ENCODE assay signal across 8 cellular contexts in the genomic region with DNA sequence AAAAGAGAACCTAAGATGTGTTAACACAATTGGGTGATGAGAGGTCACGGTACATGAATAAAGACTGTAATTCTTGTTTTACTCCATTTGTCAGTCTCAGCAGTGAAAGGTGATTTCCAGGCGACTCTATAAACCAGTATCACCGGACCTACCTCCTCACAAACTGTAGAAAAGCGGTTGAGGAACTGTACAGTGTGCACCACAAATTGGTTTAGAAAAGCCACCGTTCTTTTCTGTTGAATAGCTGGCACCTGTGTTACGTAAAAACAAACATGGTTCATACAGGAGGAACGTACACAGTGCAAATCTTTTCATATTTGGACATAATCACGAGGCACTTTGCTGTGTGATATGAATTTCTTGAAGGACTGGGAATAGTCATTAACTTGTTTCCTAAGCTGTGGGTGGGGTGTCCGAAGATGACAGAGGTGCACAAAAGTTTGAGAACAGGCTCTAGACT. TPM values are rescaled to one million over a fixed set of nuclear protein-coding genes. Genes with fewer than 3 reads are reported as not detected.
DNase-seq lines count a peak whose midpoint lies in the region; ATAC-seq, FAIRE-seq and TF ChIP-seq lines count a peak whose summit lies in the region.

No MANE protein-coding gene starts in this region.

- H4K20me1 ChIP-seq in H1 (replicated peaks in 1 of 2; ENCODE audit: control insufficient read depth in 1 of 2, insufficient read depth in 2 of 2, low read length in 2 of 2): no peaks in the 10 kb centered on the region

- no peaks in the 10 kb centered on the region; the same call in 1 of the 2 replicates for H3K23me2 ChIP-seq in H1 (ENCODE audit: low read depth, low read length)

- TF ChIP-seq RAD21 in H1 (IDR thresholded peaks at IDR 0.05 in 1 of 2, conservative IDR thresholded peaks at IDR 0.05 in 1 of 2; ENCODE audit: low read depth in 2 of 2, low read length in 2 of 2): no peak

- BruUV-seq in Panc1 (replicated peaks; lab: Mats Ljungman, UMichigan): no TSS peak

- H3K9me3 ChIP-seq in Panc1 (ENCODE audit: control insufficient read depth, insufficient read depth, low read depth, low read length) (no peaks in the 10 kb centered on the region), H1 (ENCODE audit: insufficient read depth in 2 of 2, low read depth in 1 of 2, low read length in 1 of 2) (no peaks in the 10 kb centered on the region), muscle layer of duodenum (ENCODE audit: control insufficient read depth in 1 of 2, low read length in 2 of 2) (no peaks in the 10 kb centered on the region)

- no peak overlapping the region for H3K4ac ChIP-seq in H1 (replicated peaks; ENCODE audit: insufficient read length, low read depth, low read length)

- DNase-seq in NCI-H82 (lab: John Stamatoyannopoulos, UW): peak; percentile 23
- no peak for DNase-seq in NCI-H82 treated with DMSO at 0.1 percent for 48 hours (lab: John Stamatoyannopoulos, UW; ENCODE audit: unreplicated experiment)
- no peak for DNase-seq in Panc1 (ENCODE audit: low read depth, low spot score)
- DNase-seq in H1 (ENCODE audit: low read depth in 1 of 2, low spot score in 2 of 2): no peak
- no peak for DNase-seq in hepatic stellate cell (ENCODE audit: low spot score)
- DNase-seq in DMS114 treated with DMSO at 0.1 percent for 48 hours (lab: John Stamatoyannopoulos, UW; ENCODE audit: unreplicated experiment): no peak

- intact Hi-C loops in Panc1 (cut with micrococcal nuclease; ENCODE audit: unreplicated experiment): no loop called here

- H3K79me1 ChIP-seq in H1 (ENCODE audit: low read depth, low read length): no peaks in the 10 kb centered on the region

- peak overlapping the region; percentile 85 for H3K56ac ChIP-seq in H1 (replicated peaks; ENCODE audit: insufficient read length, low read depth, low read length)

- no peak overlapping the region for H4K5ac ChIP-seq in H1 (ENCODE audit: insufficient read length, low read depth, low read length)

- no peak for TF ChIP-seq CTCF in Panc1 (IDR thresholded peaks at IDR 0.05)
- no peak for TF ChIP-seq CTCF in H1 (IDR thresholded peaks at IDR 0.05; ENCODE audit: control extremely low read depth in 1 of 3, insufficient read depth in 1 of 3, low read depth in 1 of 3, low read length in 3 of 3)

- H4K8ac ChIP-seq in H1 (ENCODE audit: extremely low read depth, insufficient read depth, low read length): no peak overlapping the region

- peak overlapping the region in 2 of 4 experiments; percentile 22 to 52; a peak in 4 of 7 replicates for H3K9ac ChIP-seq in H1 (replicated peaks in 1 of 4; ENCODE audit: extremely low read depth in 1 of 4, low read depth in 3 of 4, low read length in 3 of 4)

- no peak overlapping the region for H2BK12ac ChIP-seq in H1 (ENCODE audit: low read depth, low read length)

- CTCF ChIA-PET in Panc1 (lab: Charles Lee) (no interaction called here), H1 (lab: Charles Lee; ENCODE audit: partially characterized antibody) (interaction anchor here (1.0 kb wide), 1 partner anchor 750 kb away, joined by 3 read pairs; no protein-coding TSS in a partner anchor)

- no peaks in the 10 kb centered on the region for H3K79me2 ChIP-seq in H1 (ENCODE audit: control insufficient read depth in 1 of 2, insufficient read depth in 2 of 2, low read length in 2 of 2)

- no peak overlapping the region for H3K14ac ChIP-seq in H1 (ENCODE audit: insufficient read length)

- peak overlapping the region; percentile 66 for H2AFZ ChIP-seq in H1 (ENCODE audit: low read length)

- no peak for TF ChIP-seq EP300 in H1 (IDR thresholded peaks at IDR 0.05; ENCODE audit: borderline replicate concordance in 1 of 2, low read depth in 2 of 2, low read length in 2 of 2)

- no peak overlapping the region for H2BK20ac ChIP-seq in H1 (ENCODE audit: low read length)

- ATAC-seq in HG02678 (IDR thresholded peaks at IDR 0.05; ENCODE audit: unreplicated experiment) (peak; percentile 35), Panc1 (no peak)

- TF ChIP-seq POLR2A in H1 (IDR thresholded peaks at IDR 0.05; ENCODE audit: control extremely low read depth in 1 of 2, low read depth in 2 of 2, low read length in 2 of 2): no peak

- no peaks in the 10 kb centered on the region for H3K4me1 ChIP-seq in Panc1 (ENCODE audit: control insufficient read depth, insufficient read depth, low read length)
- H3K4me1 ChIP-seq in H1 (replicated peaks in 1 of 4; ENCODE audit: control insufficient read depth in 3 of 4, insufficient read depth in 4 of 4, low read length in 3 of 4): peaks cover 0 to 4% (median 0%) of the 10 kb centered on the region in 4 experiments; a peak in 2 of 7 replicates
- peaks cover 0 to 3% of the 10 kb centered on the region in 2 donors for H3K4me1 ChIP-seq in muscle layer of duodenum (ENCODE audit: control insufficient read depth in 1 of 2, insufficient read depth in 2 of 2, low read length in 2 of 2)

- POLR2A ChIA-PET in Panc1 (lab: Charles Lee) (no interaction called here), H1 (lab: Charles Lee; ENCODE audit: partially characterized antibody) (interaction anchor here (1.6 kb wide), 1 partner anchor 9 kb away, joined by 6 read pairs; no protein-coding TSS in a partner anchor)

- in situ Hi-C loops in Panc1 (cut with HindIII; ENCODE audit: low pct_unique_long_range_greater_than_20kb, low sequenced_read_pairs): no loop called here

- H4K91ac ChIP-seq in H1 (replicated peaks; ENCODE audit: insufficient read length, low read length): no peak overlapping the region

- H2BK5ac ChIP-seq in H1 (ENCODE audit: low read depth, low read length): no peak overlapping the region

- no peak overlapping the region for H3K23ac ChIP-seq in H1 (ENCODE audit: insufficient read length)

- H2BK15ac ChIP-seq in H1 (ENCODE audit: low read length): no peak overlapping the region

- H3K36me3 ChIP-seq in Panc1 (ENCODE audit: control insufficient read depth, insufficient read depth, low read length) (no peaks in the 10 kb centered on the region; the same call in 1 of the 2 replicates), H1 (ENCODE audit: control insufficient read depth in 2 of 4, insufficient read depth in 4 of 4, low read length in 3 of 4) (no peaks in the 10 kb centered on the region), muscle layer of duodenum (ENCODE audit: control insufficient read depth in 1 of 2, insufficient read depth in 2 of 2, low read length in 2 of 2) (no peaks in the 10 kb centered on the region)

- H2BK120ac ChIP-seq in H1 (replicated peaks; ENCODE audit: low read depth, low read length): no peak overlapping the region

- 76% methylated on average over 9 of the region's 9 CpGs; no CpG with 5 or more reads in 1 of the 2 experiments for WGBS in H1 (ENCODE audit: extremely low coverage in 1 of 2, insufficient coverage in 1 of 2, insufficient read length in 1 of 2, insufficient replicate concordance in 2 of 2, low coverage in 1 of 2, low lambda C conversion rate in 2 of 2, missing lambda C conversion rate in 1 of 2), 2 experiments

- no peak for FAIRE-seq in H1 (lab: Jason Lieb, UNC)

- H3K27me3 ChIP-seq in Panc1 (ENCODE audit: control insufficient read depth, insufficient read depth, low read length) (no peaks in the 10 kb centered on the region), H1 (replicated peaks in 1 of 4; ENCODE audit: control insufficient read depth in 3 of 4, extremely low read depth in 1 of 4, insufficient read depth in 3 of 4, low read length in 3 of 4) (no peaks in the 10 kb centered on the region), muscle layer of duodenum (ENCODE audit: low read depth, low read length) (no peaks in the 10 kb centered on the region)

- H3K4me3 ChIP-seq in Panc1 (ENCODE audit: low read depth in 2 of 2, low read length in 2 of 2): peak overlapping the region; percentile 87 to 94
- H3K4me3 ChIP-seq in H1 (ENCODE audit: extremely low read depth in 1 of 4, insufficient read depth in 2 of 4, low read depth in 3 of 4, low read length in 4 of 4): peak overlapping the region; percentile 76 to 84 (median 80)
- H3K4me3 ChIP-seq in muscle layer of duodenum (ENCODE audit: low read depth in 1 of 2, low read length in 2 of 2): peak overlapping the region; percentile 88 to 90

- H2AK5ac ChIP-seq in H1 (ENCODE audit: low read depth, low read length): no peak overlapping the region

- H3K27ac ChIP-seq in Panc1 (ENCODE audit: low read length): peak overlapping the region; percentile 92
- H3K27ac ChIP-seq in H1 (ENCODE audit: low read depth, low read length): no peak overlapping the region
- peak overlapping the region; percentile 96 for H3K27ac ChIP-seq in muscle layer of duodenum (ENCODE audit: low read length)

- H3K4me2 ChIP-seq in H1 (ENCODE audit: insufficient read depth in 1 of 2, low read depth in 2 of 2, low read length in 2 of 2): peak overlapping the region; percentile 80 to 89

- no peak overlapping the region for H3K18ac ChIP-seq in H1 (ENCODE audit: extremely low read depth, low read length)

RNA-seq across cellular contexts. Expression of gene WASHC3, which starts 0.7 kb away (rescaled TPM):
- total RNA-seq in Panc1 (2021; ENCODE audit: unreplicated experiment): 21.5 TPM
- 18.6 TPM for polyA plus RNA-seq in Panc1 (2012; ENCODE audit: insufficient read length)
- 5.4 and 7.4 TPM in 2 replicates for total RNA-seq in H1 (2021; fragmentation: NEBNext Ultra II Directional; extraction: Animal tissue kit (Norgen Biotek cat#: 25700))
- 4.6 and 8.3 TPM in 2 replicates for polyA plus RNA-seq in H1 (2011; rRNA removed)
- 9.2 TPM for polyA plus RNA-seq in H1 (2011; cell fraction: cytosol; rRNA removed)
- polyA plus RNA-seq in H1 (2011; cell fraction: nucleus; rRNA removed): 5.0 TPM
- 6.5 to 9.1 TPM (median 7.9 TPM) in 4 replicates for polyA plus RNA-seq in H1 (2012, experiment 1 of 2)
- 1.9 TPM for polyA plus RNA-seq in H1 (2012, experiment 2 of 2)
- polyA plus RNA-seq in H1 (2013, experiment 1 of 2): 12.2 TPM
- polyA plus RNA-seq in H1 (2013, experiment 2 of 2): 12.5 TPM
- polyA minus RNA-seq in H1 (2011; rRNA and poly(A)+ RNA removed): 4.7 and 10.9 TPM in 2 replicates
- polyA minus RNA-seq in H1 (2011; cell fraction: cytosol; rRNA and poly(A)+ RNA removed): 5.7 TPM
- polyA minus RNA-seq in H1 (2011; cell fraction: nucleus; rRNA and poly(A)+ RNA removed): 6.5 TPM

RNA-seq across cellular contexts. Expression of gene NUP37, which starts 58.8 kb away (rescaled TPM):
- total RNA-seq in Panc1 (2021; ENCODE audit: unreplicated experiment): 47.7 TPM
- polyA plus RNA-seq in Panc1 (2012; ENCODE audit: insufficient read length): 27.4 TPM
- 68.7 and 71.0 TPM in 2 replicates for total RNA-seq in H1 (2021; fragmentation: NEBNext Ultra II Directional; extraction: Animal tissue kit (Norgen Biotek cat#: 25700))
- 24.1 and 53.5 TPM in 2 replicates for polyA plus RNA-seq in H1 (2011; rRNA removed)
- polyA plus RNA-seq in H1 (2011; cell fraction: cytosol; rRNA removed): 49.5 TPM
- 7.2 TPM for polyA plus RNA-seq in H1 (2011; cell fraction: nucleus; rRNA removed)
- polyA plus RNA-seq in H1 (2012, experiment 1 of 2): 55.4 to 89.6 TPM (median 73.6 TPM) in 4 replicates
- 24.1 TPM for polyA plus RNA-seq in H1 (2012, experiment 2 of 2)
- polyA plus RNA-seq in H1 (2013, experiment 1 of 2): 53.4 TPM
- 53.6 TPM for polyA plus RNA-seq in H1 (2013, experiment 2 of 2)
- 36.5 and 45.4 TPM in 2 replicates for polyA minus RNA-seq in H1 (2011; rRNA and poly(A)+ RNA removed)
- 19.3 TPM for polyA minus RNA-seq in H1 (2011; cell fraction: cytosol; rRNA and poly(A)+ RNA removed)
- polyA minus RNA-seq in H1 (2011; cell fraction: nucleus; rRNA and poly(A)+ RNA removed): 22.0 TPM

RNA-seq across cellular contexts. Expression of gene PARPBP, which starts 58.9 kb away (rescaled TPM):
- total RNA-seq in Panc1 (2021; ENCODE audit: unreplicated experiment): 14.3 TPM
- 4.9 TPM for polyA plus RNA-seq in Panc1 (2012; ENCODE audit: insufficient read length)
- total RNA-seq in H1 (2021; fragmentation: NEBNext Ultra II Directional; extraction: Animal tissue kit (Norgen Biotek cat#: 25700)): 33.2 and 38.1 TPM in 2 replicates
- polyA plus RNA-seq in H1 (2011; rRNA removed): 5.3 and 10.9 TPM in 2 replicates
- 16.8 TPM for polyA plus RNA-seq in H1 (2011; cell fraction: cytosol; rRNA removed)
- polyA plus RNA-seq in H1 (2011; cell fraction: nucleus; rRNA removed): 5.2 TPM
- polyA plus RNA-seq in H1 (2012, experiment 1 of 2): 14.8 to 22.9 TPM (median 15.8 TPM) in 4 replicates
- 3.8 TPM for polyA plus RNA-seq in H1 (2012, experiment 2 of 2)
- 19.9 TPM for polyA plus RNA-seq in H1 (2013, experiment 1 of 2)
- polyA plus RNA-seq in H1 (2013, experiment 2 of 2): 20.2 TPM
- polyA minus RNA-seq in H1 (2011; rRNA and poly(A)+ RNA removed): 18.7 and 22.7 TPM in 2 replicates
- 8.0 TPM for polyA minus RNA-seq in H1 (2011; cell fraction: cytosol; rRNA and poly(A)+ RNA removed)
- polyA minus RNA-seq in H1 (2011; cell fraction: nucleus; rRNA and poly(A)+ RNA removed): 40.6 TPM
